1 cellular context compared by ENCODE assay signal in the genomic region with DNA sequence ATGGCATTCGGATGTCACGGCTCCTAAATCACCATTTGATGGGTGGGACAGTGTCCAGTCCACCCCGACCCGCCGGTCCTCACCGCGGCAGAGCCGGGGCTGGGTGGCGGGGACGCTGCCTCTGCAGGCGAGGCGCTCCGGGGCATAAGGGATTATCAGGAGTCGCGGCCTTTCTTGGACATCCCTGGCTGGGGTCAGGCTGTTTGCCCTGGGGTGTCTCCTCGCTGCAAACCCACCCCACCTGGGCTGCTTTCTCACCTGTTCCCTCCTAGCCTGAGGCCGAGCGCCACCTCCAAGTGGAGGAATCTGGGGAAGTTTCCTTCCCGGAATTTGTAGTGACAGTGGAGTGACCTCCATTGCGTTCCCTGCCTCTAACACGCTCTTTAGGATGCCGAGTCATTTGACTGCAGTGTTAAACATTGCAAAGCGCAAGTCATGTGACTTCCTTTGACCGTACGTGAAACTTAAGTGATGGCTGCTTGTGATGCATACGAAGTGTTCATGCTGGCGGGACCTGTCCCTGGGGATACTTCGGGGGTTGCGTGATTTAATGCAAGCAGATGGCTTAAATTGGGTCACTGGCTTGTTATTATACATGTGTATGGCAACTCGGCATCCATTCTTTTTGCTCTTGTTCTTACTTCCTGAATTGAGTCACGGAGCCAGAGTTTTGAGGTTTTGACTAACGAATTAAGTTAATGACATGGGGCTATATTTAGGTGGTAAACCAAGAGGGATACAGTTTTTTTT.
A peak's percentile ranks its signal among the peaks of the same experiment; 100 is the strongest.
TF ChIP-seq lines count a peak whose summit lies in the region.

No MANE protein-coding gene starts in this region.

TF ChIP-seq in K562, 482 proteins besides CTCF, POLR2A, EP300 and RAD21 (continued from another document and continues in another):
- TF ChIP-seq FOS (IDR thresholded peaks at IDR 0.05; ENCODE audit: extremely low read depth, insufficient read length) (peak; percentile 2), GABPB1 (CRISPR knock-in tag; IDR thresholded peaks at IDR 0.05) (peak; percentile 51), THRB (CRISPR knock-in tag; conservative IDR thresholded peaks at IDR 0.05) (no peak; the same call in 1 of the 2 replicates), MTA3 (IDR thresholded peaks at IDR 0.05; ENCODE audit: borderline replicate concordance) (no peak; the same call in 1 of the 2 replicates), BACH1 (tag; IDR thresholded peaks at IDR 0.05) (no peak; the same call in 1 of the 2 replicates), REST (CRISPR knock-in tag; IDR thresholded peaks at IDR 0.05; ENCODE audit: low read depth) (no peak; the same call in 1 of the 2 replicates), SRSF1 (IDR thresholded peaks at IDR 0.05; ENCODE audit: low read depth, low read length) (no peak), ZSCAN32 (CRISPR knock-in tag; IDR thresholded peaks at IDR 0.05) (no peak), ZNF79 (CRISPR knock-in tag; IDR thresholded peaks at IDR 0.05; ENCODE audit: low read depth) (peak; percentile 61; the same call in 1 of the 2 replicates), BRCA1 (IDR thresholded peaks at IDR 0.05) (no peak), BRCA1 (CRISPR knock-in tag; IDR thresholded peaks at IDR 0.05) (no peak), SMAD2 (IDR thresholded peaks at IDR 0.05; ENCODE audit: low read depth, low read length) (no peak), KHSRP (IDR thresholded peaks at IDR 0.05) (no peak), DPF2 (IDR thresholded peaks at IDR 0.05) (peak; percentile 62; the same call in 1 of the 2 replicates), SNIP1 (IDR thresholded peaks at IDR 0.05; ENCODE audit: low read depth) (no peak), NFE2 (IDR thresholded peaks at IDR 0.05; ENCODE audit: low read depth) (peak; percentile 96), YY1 (IDR thresholded peaks at IDR 0.05; ENCODE audit: borderline replicate concordance in 1 of 3, control insufficient read depth in 1 of 3, extremely low read depth in 1 of 3, insufficient read depth in 3 of 3, insufficient read length in 1 of 3, insufficient replicate concordance in 2 of 3, low read depth in 1 of 3, low read length in 2 of 3) (peak; percentile 48 to 91 (median 65)), BCLAF1 (IDR thresholded peaks at IDR 0.05; ENCODE audit: borderline replicate concordance in 1 of 2, control insufficient read depth in 1 of 2, low read depth in 2 of 2, low read length in 1 of 2) (no peak), KLF10 (CRISPR knock-in tag; IDR thresholded peaks at IDR 0.05) (no peak), PTRF (tag; IDR thresholded peaks at IDR 0.05) (no peak), KDM4B (IDR thresholded peaks at IDR 0.05; ENCODE audit: borderline replicate concordance in 2 of 2, low read depth in 1 of 2) (no peak), HCFC1 (IDR thresholded peaks at IDR 0.05; ENCODE audit: low read depth, low read length) (no peak), CAMTA2 (CRISPR knock-in tag; conservative IDR thresholded peaks at IDR 0.05) (no peak), PML (IDR thresholded peaks at IDR 0.05; ENCODE audit: low read length) (peak; percentile 39; the same call in 1 of the 2 replicates), GABPA (tag; conservative IDR thresholded peaks at IDR 0.05; ENCODE audit: low read depth) (0 out of 2 replicates have a peak, but pooled peaks have one; percentile 13), NR3C1 (CRISPR knock-in tag; IDR thresholded peaks at IDR 0.05) (no peak), ETV5 (CRISPR knock-in tag; IDR thresholded peaks at IDR 0.05; ENCODE audit: low read depth) (peak; percentile 50), RNF2 (IDR thresholded peaks at IDR 0.05) (no peak; the same call in 1 of the 2 replicates), SP2 (IDR thresholded peaks at IDR 0.05; ENCODE audit: extremely low read depth, low read depth, low read length, poor library complexity, severe bottlenecking) (no peak), NUFIP1 (IDR thresholded peaks at IDR 0.05; ENCODE audit: partially characterized antibody) (no peak), BCOR (IDR thresholded peaks at IDR 0.05) (peak; percentile 25; the same call in 1 of the 2 replicates), NONO (IDR thresholded peaks at IDR 0.05; ENCODE audit: low read depth in 2 of 2, low read length in 1 of 2) (no peak), MYBL2 (IDR thresholded peaks at IDR 0.05; ENCODE audit: low read depth) (no peak), MYBL2 (CRISPR knock-in tag; IDR thresholded peaks at IDR 0.05; ENCODE audit: borderline replicate concordance) (no peak), GTF2E2 (tag; IDR thresholded peaks at IDR 0.05) (peak; percentile 55), HOXB6 (CRISPR knock-in tag; IDR thresholded peaks at IDR 0.05; ENCODE audit: borderline replicate concordance) (no peak), ZNF121 (CRISPR knock-in tag; conservative IDR thresholded peaks at IDR 0.05) (no peak; the same call in 1 of the 2 replicates), YBX1 (IDR thresholded peaks at IDR 0.05) (no peak), ARHGAP35 (IDR thresholded peaks at IDR 0.05; ENCODE audit: partially characterized antibody) (no peak), ZNF780A (CRISPR knock-in tag; IDR thresholded peaks at IDR 0.05) (no peak), ZNF212 (CRISPR knock-in tag; IDR thresholded peaks at IDR 0.05) (no peak), SLC30A9 (CRISPR knock-in tag; IDR thresholded peaks at IDR 0.05) (no peak), NFRKB (IDR thresholded peaks at IDR 0.05; ENCODE audit: low read depth) (peak; percentile 90), ZNF644 (tag; IDR thresholded peaks at IDR 0.05; ENCODE audit: low read depth) (no peak), POLR2G (IDR thresholded peaks at IDR 0.05; ENCODE audit: low read depth, low read length) (peak; percentile 70), MXI1 (IDR thresholded peaks at IDR 0.05; ENCODE audit: low read depth, low read length) (no peak), ESRRB (CRISPR knock-in tag; IDR thresholded peaks at IDR 0.05; ENCODE audit: borderline replicate concordance) (no peak), ZKSCAN8 (CRISPR knock-in tag; IDR thresholded peaks at IDR 0.05) (no peak), NCOA6 (IDR thresholded peaks at IDR 0.05) (no peak), KLF1 (tag; IDR thresholded peaks at IDR 0.05) (no peak), SMARCE1 (IDR thresholded peaks at IDR 0.05) (peak; percentile 41; the same call in 1 of the 2 replicates), MCM7 (IDR thresholded peaks at IDR 0.05) (no peak), HIVEP1 (CRISPR knock-in tag; IDR thresholded peaks at IDR 0.05) (no peak), POLR3A (IDR thresholded peaks at IDR 0.05; ENCODE audit: borderline replicate concordance, extremely low read depth, insufficient read depth, insufficient read length) (no peak), ZFP30 (CRISPR knock-in tag; IDR thresholded peaks at IDR 0.05; ENCODE audit: borderline replicate concordance) (no peak), ZZZ3 (IDR thresholded peaks at IDR 0.05) (no peak)
- TF ChIP-seq, protein P1, sequence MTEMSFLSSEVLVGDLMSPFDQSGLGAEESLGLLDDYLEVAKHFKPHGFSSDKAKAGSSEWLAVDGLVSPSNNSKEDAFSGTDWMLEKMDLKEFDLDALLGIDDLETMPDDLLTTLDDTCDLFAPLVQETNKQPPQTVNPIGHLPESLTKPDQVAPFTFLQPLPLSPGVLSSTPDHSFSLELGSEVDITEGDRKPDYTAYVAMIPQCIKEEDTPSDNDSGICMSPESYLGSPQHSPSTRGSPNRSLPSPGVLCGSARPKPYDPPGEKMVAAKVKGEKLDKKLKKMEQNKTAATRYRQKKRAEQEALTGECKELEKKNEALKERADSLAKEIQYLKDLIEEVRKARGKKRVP (CRISPR knock-in tag; IDR thresholded peaks at IDR 0.05) = no peak
- TF ChIP-seq, protein P2, sequence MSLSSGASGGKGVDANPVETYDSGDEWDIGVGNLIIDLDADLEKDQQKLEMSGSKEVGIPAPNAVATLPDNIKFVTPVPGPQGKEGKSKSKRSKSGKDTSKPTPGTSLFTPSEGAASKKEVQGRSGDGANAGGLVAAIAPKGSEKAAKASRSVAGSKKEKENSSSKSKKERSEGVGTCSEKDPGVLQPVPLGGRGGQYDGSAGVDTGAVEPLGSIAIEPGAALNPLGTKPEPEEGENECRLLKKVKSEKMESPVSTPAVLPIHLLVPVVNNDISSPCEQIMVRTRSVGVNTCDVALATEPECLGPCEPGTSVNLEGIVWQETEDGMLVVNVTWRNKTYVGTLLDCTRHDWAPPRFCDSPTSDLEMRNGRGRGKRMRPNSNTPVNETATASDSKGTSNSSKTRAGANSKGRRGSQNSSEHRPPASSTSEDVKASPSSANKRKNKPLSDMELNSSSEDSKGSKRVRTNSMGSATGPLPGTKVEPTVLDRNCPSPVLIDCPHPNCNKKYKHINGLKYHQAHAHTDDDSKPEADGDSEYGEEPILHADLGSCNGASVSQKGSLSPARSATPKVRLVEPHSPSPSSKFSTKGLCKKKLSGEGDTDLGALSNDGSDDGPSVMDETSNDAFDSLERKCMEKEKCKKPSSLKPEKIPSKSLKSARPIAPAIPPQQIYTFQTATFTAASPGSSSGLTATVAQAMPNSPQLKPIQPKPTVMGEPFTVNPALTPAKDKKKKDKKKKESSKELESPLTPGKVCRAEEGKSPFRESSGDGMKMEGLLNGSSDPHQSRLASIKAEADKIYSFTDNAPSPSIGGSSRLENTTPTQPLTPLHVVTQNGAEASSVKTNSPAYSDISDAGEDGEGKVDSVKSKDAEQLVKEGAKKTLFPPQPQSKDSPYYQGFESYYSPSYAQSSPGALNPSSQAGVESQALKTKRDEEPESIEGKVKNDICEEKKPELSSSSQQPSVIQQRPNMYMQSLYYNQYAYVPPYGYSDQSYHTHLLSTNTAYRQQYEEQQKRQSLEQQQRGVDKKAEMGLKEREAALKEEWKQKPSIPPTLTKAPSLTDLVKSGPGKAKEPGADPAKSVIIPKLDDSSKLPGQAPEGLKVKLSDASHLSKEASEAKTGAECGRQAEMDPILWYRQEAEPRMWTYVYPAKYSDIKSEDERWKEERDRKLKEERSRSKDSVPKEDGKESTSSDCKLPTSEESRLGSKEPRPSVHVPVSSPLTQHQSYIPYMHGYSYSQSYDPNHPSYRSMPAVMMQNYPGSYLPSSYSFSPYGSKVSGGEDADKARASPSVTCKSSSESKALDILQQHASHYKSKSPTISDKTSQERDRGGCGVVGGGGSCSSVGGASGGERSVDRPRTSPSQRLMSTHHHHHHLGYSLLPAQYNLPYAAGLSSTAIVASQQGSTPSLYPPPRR (CRISPR knock-in tag; IDR thresholded peaks at IDR 0.05; ENCODE audit: borderline replicate concordance) = no peak
- TF ChIP-seq, protein P3, sequence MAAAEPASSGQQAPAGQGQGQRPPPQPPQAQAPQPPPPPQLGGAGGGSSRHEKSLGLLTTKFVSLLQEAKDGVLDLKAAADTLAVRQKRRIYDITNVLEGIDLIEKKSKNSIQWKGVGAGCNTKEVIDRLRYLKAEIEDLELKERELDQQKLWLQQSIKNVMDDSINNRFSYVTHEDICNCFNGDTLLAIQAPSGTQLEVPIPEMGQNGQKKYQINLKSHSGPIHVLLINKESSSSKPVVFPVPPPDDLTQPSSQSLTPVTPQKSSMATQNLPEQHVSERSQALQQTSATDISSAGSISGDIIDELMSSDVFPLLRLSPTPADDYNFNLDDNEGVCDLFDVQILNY (CRISPR knock-in tag; IDR thresholded peaks at IDR 0.05) = 0 out of 2 replicates have a peak, but pooled peaks have one; percentile 74
